19 cellular contexts compared by ENCODE assay signal in the genomic region with DNA sequence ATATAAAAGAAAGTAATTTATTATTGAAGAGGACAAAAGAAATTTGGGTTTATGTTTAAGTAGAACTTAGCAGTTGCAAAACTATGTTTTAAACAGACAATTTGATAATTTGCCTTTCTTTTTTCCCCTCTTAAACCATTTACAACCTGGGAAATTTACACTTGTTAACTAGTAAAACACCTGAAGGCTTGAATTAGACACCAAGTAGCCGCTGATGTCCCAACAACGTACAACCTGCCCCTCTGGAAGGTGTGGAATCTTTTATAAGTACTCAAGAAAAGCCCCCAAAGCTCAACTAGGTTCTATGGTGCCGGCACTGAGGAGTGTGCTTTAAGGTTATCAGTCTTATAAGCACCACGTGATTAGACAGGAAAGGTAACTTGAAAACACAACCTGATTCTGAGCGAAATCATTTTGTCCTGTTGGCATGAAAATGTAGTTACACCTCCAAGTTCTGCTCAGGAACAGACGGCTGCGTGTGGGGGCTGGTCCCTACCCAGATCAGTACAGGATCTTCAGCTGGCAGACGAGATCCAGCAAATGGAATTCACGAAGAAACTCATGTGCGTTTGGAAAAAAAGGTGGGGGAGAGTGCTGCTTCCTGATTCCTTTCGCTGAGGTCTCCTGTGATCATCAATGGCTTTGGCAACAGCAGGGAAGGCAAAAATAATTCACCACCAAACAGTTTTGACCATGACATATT.
A peak's percentile ranks its signal among the peaks of the same experiment; 100 is the strongest.
DNase-seq lines count a peak whose midpoint lies in the region; ATAC-seq and TF ChIP-seq lines count a peak whose summit lies in the region.
"Had no signal": no experiment of that assay in that cellular context is flagged by ENCODE, and none has a peak within 500 bp of the region (broad histone marks: within the 10 kb centered on the region; RNA-seq: fewer than 3 reads in every experiment).

No MANE protein-coding gene starts in this region.

- no peak overlapping the region for H3K4me3 Mint-ChIP-seq in activated T-cell treated with anti-CD3 and anti-CD28 coated beads, Interleukin-2, amount 50 U/mL, for 72 hours
- no peak overlapping the region for H3K4me3 Mint-ChIP-seq in progenitor cell of endocrine pancreas (ENCODE audit: low read depth)
- H3K4me3 Mint-ChIP-seq: activated naive CD4-positive, alpha-beta T cell treated with anti-CD3 and anti-CD28 coated beads for 36 hours; immature natural killer cell; natural killer cell had no signal

- no peak for TF ChIP-seq CTCF in progenitor cell of endocrine pancreas (IDR thresholded peaks at IDR 0.05; ENCODE audit: unreplicated experiment)

- H3K27me3 Mint-ChIP-seq in activated T-cell treated with anti-CD3 and anti-CD28 coated beads, Interleukin-2, amount 50 U/mL, for 72 hours (ENCODE audit: low read depth), result peaks cover 97% of the 10 kb centered on the region
- peaks cover 100% of the 10 kb centered on the region for H3K27me3 Mint-ChIP-seq in progenitor cell of endocrine pancreas

- H3K36me3 Mint-ChIP-seq in activated T-cell treated with anti-CD3 and anti-CD28 coated beads, Interleukin-2, amount 50 U/mL, for 72 hours (ENCODE audit: insufficient read depth in 2 of 2), result peaks cover 2 to 8% of the 10 kb centered on the region in 2 donors
- H3K36me3 Mint-ChIP-seq in progenitor cell of endocrine pancreas (ENCODE audit: insufficient read depth), result no peaks in the 10 kb centered on the region

- peaks cover 0 to 3% of the 10 kb centered on the region in 2 donors for H3K9me3 Mint-ChIP-seq in activated T-cell treated with anti-CD3 and anti-CD28 coated beads, Interleukin-2, amount 50 U/mL, for 72 hours
- H3K9me3 Mint-ChIP-seq in progenitor cell of endocrine pancreas (ENCODE audit: low read depth), result no peaks in the 10 kb centered on the region
- H3K9me3 Mint-ChIP-seq: activated naive CD4-positive, alpha-beta T cell treated with anti-CD3 and anti-CD28 coated beads for 36 hours; natural killer cell had no signal

- ATAC-seq in activated T-cell treated with anti-CD3 and anti-CD28 coated beads, Interleukin-2, amount 50 U/mL, for 72 hours (replicated peaks in 1 of 2), result no peak
- ATAC-seq in GM18870 (IDR thresholded peaks at IDR 0.05; ENCODE audit: unreplicated experiment), result no peak
- no peak for ATAC-seq in HG02571 (IDR thresholded peaks at IDR 0.05; ENCODE audit: unreplicated experiment)
- ATAC-seq: natural killer cell, SK-N-SH treated with all-trans-retinoic acid at 6 μM for 48 hours had no signal

- peaks cover 21% of the 10 kb centered on the region for H3K4me1 Mint-ChIP-seq in activated T-cell treated with anti-CD3 and anti-CD28 coated beads, Interleukin-2, amount 50 U/mL, for 72 hours (ENCODE audit: low read depth)
- peaks cover 8% of the 10 kb centered on the region for H3K4me1 Mint-ChIP-seq in progenitor cell of endocrine pancreas (ENCODE audit: low read depth)

- peak overlapping the region; percentile 57 for H3K27ac Mint-ChIP-seq in activated T-cell treated with anti-CD3 and anti-CD28 coated beads, Interleukin-2, amount 50 U/mL, for 72 hours
- H3K27ac Mint-ChIP-seq in progenitor cell of endocrine pancreas, result no peak overlapping the region
- H3K27ac Mint-ChIP-seq: activated naive CD4-positive, alpha-beta T cell treated with anti-CD3 and anti-CD28 coated beads for 36 hours; immature natural killer cell; natural killer cell had no signal

- H3K27ac ChIP-seq in temporal lobe (ENCODE audit: low read depth, low read length), result peak overlapping the region; percentile 69
- H3K27ac ChIP-seq: cardiac muscle cell, parathyroid adenoma had no signal

- DNase-seq in activated T-cell treated with anti-CD3 and anti-CD28 coated beads, Interleukin-2, amount 50 U/mL, for 72 hours, result no peak
- no peak for DNase-seq in activated T-cell treated with anti-CD3 and anti-CD28 coated beads for 4 hours
- DNase-seq in cerebellum (ENCODE audit: low spot score), result peak; percentile 74
- DNase-seq in medulla oblongata (ENCODE audit: extremely low spot score), result peak; percentile 8
- no peak for DNase-seq in progenitor cell of endocrine pancreas (ENCODE audit: low spot score, unreplicated experiment)
- DNase-seq: activated CD4-positive, alpha-beta T cell treated with anti-CD3 and anti-CD28 coated beads for 48 hours; activated naive CD4-positive, alpha-beta T cell treated with anti-CD3 and anti-CD28 coated beads for 36 hours; dermis blood vessel endothelial cell; DMS79 treated with DMSO at 0.1 percent for 48 hours; immature natural killer cell; natural killer cell; NCI-H1105; NCI-H2029 treated with DMSO at 0.1 percent for 48 hours had no signal

Comparison
In these comparisons a context has a peak if more than half of its experiments do, and no peak if none do; other contexts are left out.
1. DNase-seq: peak in cerebellum (single experiment) and medulla oblongata (single experiment); none in activated T-cell treated with anti-CD3 and anti-CD28 coated beads, Interleukin-2, amount 50 U/mL, for 72 hours (0 of 2), activated T-cell treated with anti-CD3 and anti-CD28 coated beads for 4 hours (single experiment) and progenitor cell of endocrine pancreas (single experiment).